8 cellular contexts compared by ENCODE assay signal in the genomic region with DNA sequence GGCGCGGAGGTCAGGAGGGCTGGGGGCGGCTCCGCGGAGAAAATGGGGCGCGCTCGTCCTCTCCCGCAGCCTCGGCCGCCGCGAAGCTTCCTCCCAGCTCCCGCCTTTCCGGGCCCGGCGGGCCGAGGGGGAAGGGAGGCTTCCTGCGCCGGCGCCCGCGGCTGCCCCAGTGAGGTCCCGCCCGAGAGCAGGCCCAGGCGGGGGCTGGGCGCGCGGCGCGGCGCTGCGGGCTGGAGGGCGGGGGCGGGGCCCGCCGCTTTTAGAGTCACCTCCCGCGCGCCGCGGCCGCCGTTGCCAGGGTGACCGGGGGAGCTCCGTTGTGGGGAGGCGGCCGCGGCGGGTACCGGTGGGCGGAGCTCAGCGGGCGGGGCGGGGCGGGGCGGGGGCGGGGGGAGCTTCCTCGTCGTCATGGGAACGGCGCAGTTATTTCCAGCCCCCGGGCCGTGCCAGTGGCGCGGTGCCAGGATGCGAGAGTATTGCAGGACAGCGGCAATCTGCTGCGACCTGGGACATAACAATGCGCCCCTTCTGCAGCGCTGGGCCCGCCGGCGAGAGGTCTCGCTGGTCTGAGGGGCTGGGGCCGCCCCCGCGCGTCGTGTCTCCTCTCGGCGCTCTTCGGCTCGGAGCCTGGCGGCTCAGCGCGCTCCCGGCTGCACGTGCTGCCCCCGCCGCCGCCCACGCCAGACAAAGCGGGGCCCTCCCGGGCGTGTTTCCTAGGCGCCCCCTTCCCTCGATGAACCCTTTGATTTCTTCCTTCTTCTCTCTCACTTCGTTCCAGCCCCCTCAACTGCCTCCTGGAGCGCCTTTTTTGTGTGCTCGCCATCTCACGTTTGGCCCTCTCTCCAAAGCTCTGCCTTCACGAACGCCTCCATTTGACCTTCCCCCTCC. TPM values are rescaled to one million over a fixed set of nuclear protein-coding genes. Genes with fewer than 3 reads are reported as not detected.
DNase-seq lines count a peak whose midpoint lies in the region; ATAC-seq and TF ChIP-seq lines count a peak whose summit lies in the region.

No MANE protein-coding gene starts in this region.

- no peaks in the 10 kb centered on the region for H3K36me3 ChIP-seq in transverse colon

- no peaks in the 10 kb centered on the region for H3K36me3 Mint-ChIP-seq in activated naive CD8-positive, alpha-beta T cell treated with anti-CD3 and anti-CD28 coated beads, Interleukin-2, amount 50 U/mL, for 24 hours (ENCODE audit: low read depth)

- peak overlapping the region; percentile 89 for H3K27ac Mint-ChIP-seq in activated naive CD8-positive, alpha-beta T cell treated with anti-CD3 and anti-CD28 coated beads, Interleukin-2, amount 50 U/mL, for 24 hours

- no peaks in the 10 kb centered on the region for H3K27me3 ChIP-seq in transverse colon

- peak; percentile 83 for TF ChIP-seq POLR2A in transverse colon (IDR thresholded peaks at IDR 0.05)

- TF ChIP-seq CTCF in GM10266 (IDR thresholded peaks at IDR 0.05; ENCODE audit: control insufficient read depth, insufficient read depth, low read depth, missing control alignments) (no peak), transverse colon (IDR thresholded peaks at IDR 0.05) (no peak)

- in situ Hi-C loops in transverse colon (cut with MboI; ENCODE audit: low pct_ligation_motif_present in 1 of 4, low pct_unique_long_range_greater_than_20kb in 1 of 4, low sequenced_read_pairs in 3 of 4), result no loop called here

- peak overlapping the region; percentile 84 to 90 (median 88) for H3K27ac ChIP-seq in transverse colon

- intact Hi-C loops in cardiac septum (cut with DNase I), result loop anchor here (1.0 kb wide), 1 partner anchor 15 kb away; no protein-coding TSS in a partner anchor
- intact Hi-C loops in transverse colon (cut with DNase I; ENCODE audit: low total_unique reads), result loop anchor here (2.0 kb wide), 1 partner anchor 17 kb away; the partner anchor contains the start of gene IER5

- H3K4me1 ChIP-seq in transverse colon, result peaks cover 6 to 34% (median 22%) of the 10 kb centered on the region in 4 donors

- peaks cover 16% of the 10 kb centered on the region for H3K27me3 Mint-ChIP-seq in activated naive CD8-positive, alpha-beta T cell treated with anti-CD3 and anti-CD28 coated beads, Interleukin-2, amount 50 U/mL, for 24 hours

- TF ChIP-seq EP300 in transverse colon (IDR thresholded peaks at IDR 0.05; ENCODE audit: low read depth), result no peak

- DNase-seq in GM10266 (ENCODE audit: extremely low spot score) (peak; percentile 96), NCI-H128 (lab: John Stamatoyannopoulos, UW; ENCODE audit: unreplicated experiment) (peak; percentile 88), SW 1271 (lab: John Stamatoyannopoulos, UW) (peak; percentile 20 to 60), cardiac septum (ENCODE audit: low spot score) (peak; percentile 98), pons (ENCODE audit: low spot score) (peak; percentile 83), transverse colon (peak; percentile 96)
- DNase-seq in activated naive CD8-positive, alpha-beta T cell treated with anti-CD3 and anti-CD28 coated beads, Interleukin-2, amount 50 U/mL, for 24 hours, result peak; percentile 93

- peaks cover 62% of the 10 kb centered on the region for H3K4me1 Mint-ChIP-seq in activated naive CD8-positive, alpha-beta T cell treated with anti-CD3 and anti-CD28 coated beads, Interleukin-2, amount 50 U/mL, for 24 hours

- 3% methylated on average over 51 of the region's 104 CpGs; no CpG with 5 or more reads in 1 of the 2 donors for WGBS in transverse colon (ENCODE audit: low coverage in 1 of 2), 2 donors

- H3K9me3 Mint-ChIP-seq in activated naive CD8-positive, alpha-beta T cell treated with anti-CD3 and anti-CD28 coated beads, Interleukin-2, amount 50 U/mL, for 24 hours, result no peaks in the 10 kb centered on the region

- peak overlapping the region; percentile 84 for H3K4me3 Mint-ChIP-seq in activated naive CD8-positive, alpha-beta T cell treated with anti-CD3 and anti-CD28 coated beads, Interleukin-2, amount 50 U/mL, for 24 hours

- peak; percentile 78 for ATAC-seq in HG02623 (IDR thresholded peaks at IDR 0.05; ENCODE audit: unreplicated experiment)
- ATAC-seq in activated naive CD8-positive, alpha-beta T cell treated with anti-CD3 and anti-CD28 coated beads, Interleukin-2, amount 50 U/mL, for 24 hours, result peak; percentile 78

- no peaks in the 10 kb centered on the region for H3K9me3 ChIP-seq in transverse colon

- H3K4me3 ChIP-seq in transverse colon, result peak overlapping the region; percentile 48 to 83 (median 75)

RNA-seq across cellular contexts. Expression of gene IER5, which starts 16.9 kb away (rescaled TPM):
- total RNA-seq in cardiac septum (20.5 TPM), transverse colon (10 to 100 TPM; 12.1 to 40.3 (median 16.5) TPM)

Comparison
In these comparisons a context has a peak if more than half of its experiments do, and no peak if none do; other contexts are left out.
1. Peak in every context shown above with its lines: DNase-seq, ATAC-seq, H3K4me3 ChIP-seq and H3K27ac ChIP-seq.
2. DNase-seq: peak in every context shown above with its lines; median percentile 98 in cardiac septum; 96 in GM10266; 96 in transverse colon; 93 in activated naive CD8-positive, alpha-beta T cell treated with anti-CD3 and anti-CD28 coated beads, Interleukin-2, amount 50 U/mL, for 24 hours; 88 in NCI-H128; 83 in pons; 40 in SW 1271.